Comparison of ENCODE assay signal across 28 cellular contexts in the genomic region with DNA sequence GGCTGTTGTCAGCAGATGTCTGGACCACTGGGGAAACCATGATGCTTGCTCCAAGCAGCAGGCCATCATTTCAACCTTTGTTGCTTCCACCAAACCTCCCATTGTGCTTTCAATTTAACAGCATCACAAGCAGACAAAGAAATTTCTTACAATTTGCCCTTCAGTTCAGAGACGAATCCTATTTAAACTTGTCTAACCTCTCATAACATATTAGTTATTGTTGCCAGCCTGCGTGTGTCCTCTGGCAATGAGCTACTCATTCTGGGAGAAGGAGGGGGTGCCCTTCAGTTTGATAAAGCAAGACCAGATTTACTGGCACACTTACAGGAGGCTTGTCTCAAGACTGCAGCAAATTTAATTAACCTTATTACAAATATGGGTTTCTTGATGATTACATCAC.
"Had no signal": no experiment of that assay in that cellular context is flagged by ENCODE, and none has a peak within 500 bp of the region (broad histone marks: within the 10 kb centered on the region; RNA-seq: fewer than 3 reads in every experiment).

No MANE protein-coding gene starts in this region.

- ATAC-seq: mucosa of descending colon; naive thymus-derived CD4-positive, alpha-beta T cell; natural killer cell treated with Interleukin-12 subunit alpha and Interleukin-12 subunit beta and Interleukin-15 and Interleukin-18, amount 100 ng/mL, for 72 hours; pancreas; right cardiac atrium; sciatic nerve; stimulated activated naive B cell treated with anti-CD40 and anti-IgM and Interleukin-4, amounts not matched to agents 10 μg/mL and 1 μg/mL and 100 μg/mL, for 72 hours; stimulated activated naive CD8-positive, alpha-beta T cell treated with anti-CD3 and anti-CD28 coated beads, Interleukin-15, Interleukin-2, amounts not matched to agents 100 U/mL and 50 U/mL, for 24 hours had no signal

- H3K27ac Mint-ChIP-seq: naive thymus-derived CD4-positive, alpha-beta T cell; natural killer cell treated with Interleukin-12 subunit alpha and Interleukin-12 subunit beta and Interleukin-15 and Interleukin-18, amount 100 ng/mL, for 72 hours; stimulated activated naive B cell treated with anti-CD40 and anti-IgM and Interleukin-4, amounts not matched to agents 10 μg/mL and 1 μg/mL and 100 μg/mL, for 72 hours had no signal

- H3K27me3 ChIP-seq: pancreas, stomach, testis, thyroid gland, transverse colon, upper lobe of left lung, vagina had no signal

- H3K4me3 Mint-ChIP-seq: naive thymus-derived CD4-positive, alpha-beta T cell; natural killer cell treated with Interleukin-12 subunit alpha and Interleukin-12 subunit beta and Interleukin-15 and Interleukin-18, amount 100 ng/mL, for 72 hours; neural crest cell; stimulated activated naive B cell treated with anti-CD40 and anti-IgM and Interleukin-4, amounts not matched to agents 10 μg/mL and 1 μg/mL and 100 μg/mL, for 72 hours had no signal

- H3K36me3 ChIP-seq: left ventricle myocardium inferior, pancreas, prostate gland, stomach, thyroid gland, transverse colon, upper lobe of left lung, vagina had no signal

- H3K27me3 Mint-ChIP-seq: naive thymus-derived CD4-positive, alpha-beta T cell; natural killer cell treated with Interleukin-12 subunit alpha and Interleukin-12 subunit beta and Interleukin-15 and Interleukin-18, amount 100 ng/mL, for 72 hours; stimulated activated naive B cell treated with anti-CD40 and anti-IgM and Interleukin-4, amounts not matched to agents 10 μg/mL and 1 μg/mL and 100 μg/mL, for 72 hours had no signal

- H3K4me1 Mint-ChIP-seq: naive thymus-derived CD4-positive, alpha-beta T cell; stimulated activated naive B cell treated with anti-CD40 and anti-IgM and Interleukin-4, amounts not matched to agents 10 μg/mL and 1 μg/mL and 100 μg/mL, for 72 hours had no signal

- H3K9me3 ChIP-seq: left ventricle myocardium inferior, mucosa of descending colon, pancreas, prostate gland, stomach, testis, thyroid gland, transverse colon, upper lobe of left lung, vagina had no signal

- H3K4me3 ChIP-seq: left ventricle myocardium inferior, lung, mucosa of descending colon, pancreas, prostate gland, skin epidermis, stomach, testis, thyroid gland, transverse colon, upper lobe of left lung, vagina had no signal

- H3K9me3 Mint-ChIP-seq: stimulated activated naive B cell treated with anti-CD40 and anti-IgM and Interleukin-4, amounts not matched to agents 10 μg/mL and 1 μg/mL and 100 μg/mL, for 72 hours had no signal

- DNase-seq: hypothalamus; islet precursor cell; left ventricle myocardium inferior; midbrain; mucosa of descending colon; naive thymus-derived CD4-positive, alpha-beta T cell; pancreas; posterior cingulate gyrus; retina; right cardiac atrium; stimulated activated CD4-positive, alpha-beta T cell treated with anti-CD3 and anti-CD28 coated beads, Interleukin-12 subunit alpha, Interleukin-12 subunit beta, amount 100 ng/mL, for 4 hours; stimulated activated CD4-positive, alpha-beta T cell treated with anti-CD3 and anti-CD28 coated beads, Interleukin-15, amount 100 ng/mL, for 24 hours; stimulated activated CD4-positive, alpha-beta T cell treated with anti-CD3 and anti-CD28 coated beads, Interleukin-2, amount 100 ng/mL, for 24 hours; stimulated activated CD4-positive, alpha-beta T cell treated with anti-CD3 and anti-CD28 coated beads, Interleukin-4, amount 100 ng/mL, for 1 hour; stimulated activated naive B cell treated with anti-CD40 and anti-IgM and Interleukin-4, amounts not matched to agents 10 μg/mL and 1 μg/mL and 100 μg/mL, for 72 hours; stimulated activated naive CD8-positive, alpha-beta T cell treated with anti-CD3 and anti-CD28 coated beads, Interleukin-15, Interleukin-2, amounts not matched to agents 100 U/mL and 50 U/mL, for 24 hours; stomach; testis; thyroid gland; transverse colon; upper lobe of left lung had no signal

- H3K27ac ChIP-seq: left ventricle myocardium inferior, pancreas, prostate gland, skin epidermis, stomach, testis, thyroid gland, transverse colon, upper lobe of left lung, vagina had no signal

- H3K36me3 Mint-ChIP-seq: naive thymus-derived CD4-positive, alpha-beta T cell; natural killer cell treated with Interleukin-12 subunit alpha and Interleukin-12 subunit beta and Interleukin-15 and Interleukin-18, amount 100 ng/mL, for 72 hours; stimulated activated naive B cell treated with anti-CD40 and anti-IgM and Interleukin-4, amounts not matched to agents 10 μg/mL and 1 μg/mL and 100 μg/mL, for 72 hours had no signal

- H3K4me1 ChIP-seq: left ventricle myocardium inferior, pancreas, prostate gland, stomach, testis, thyroid gland, transverse colon, upper lobe of left lung, vagina had no signal
